8 cellular contexts compared by ENCODE assay signal in genomic region chr18:50662177-50662576, GRCh38.
DNase-seq lines count a peak whose midpoint lies in the region; ATAC-seq and TF ChIP-seq lines count a peak whose summit lies in the region.

No MANE protein-coding gene starts in this region.

- H3K4me1 ChIP-seq in Caco-2 (no peaks in the 10 kb centered on the region), esophagus squamous epithelium (no peaks in the 10 kb centered on the region)

- TF ChIP-seq CTCF in Caco-2 (IDR thresholded peaks at IDR 0.05; ENCODE audit: insufficient read depth in 1 of 2, low read depth in 1 of 2, low read length in 1 of 2, severe bottlenecking in 1 of 2, unreplicated experiment in 1 of 2) (peak; percentile 11 to 42), esophagus squamous epithelium (IDR thresholded peaks at IDR 0.05) (peak in 3 of 6 experiments; percentile 19 to 51 (median 21))

- intact Hi-C loops in Caco-2 (cut with micrococcal nuclease; ENCODE audit: unreplicated experiment), result loop anchor here (1.0 kb wide), 1 partner anchor 122 kb away; no protein-coding TSS in a partner anchor
- intact Hi-C loops in esophagus squamous epithelium (cut with DNase I), result no loop called here

- TF ChIP-seq POLR2A in esophagus squamous epithelium (IDR thresholded peaks at IDR 0.05), result no peak

- H3K4me3 ChIP-seq in Caco-2 (ENCODE audit: low read depth, low read length) (no peak overlapping the region), esophagus squamous epithelium (no peak overlapping the region)

- H3K36me3 Mint-ChIP-seq in Caco-2 (ENCODE audit: insufficient read depth, unreplicated experiment), result no peaks in the 10 kb centered on the region
- H3K36me3 Mint-ChIP-seq in activated T-cell treated with anti-CD3 and anti-CD28 coated beads, Interleukin-2, amount 50 U/mL, for 72 hours (ENCODE audit: insufficient read depth in 2 of 2), result no peaks in the 10 kb centered on the region

- no peak overlapping the region for H3K27ac ChIP-seq in esophagus squamous epithelium

- H3K4me3 Mint-ChIP-seq in Caco-2 (ENCODE audit: unreplicated experiment), result no peak overlapping the region
- H3K4me3 Mint-ChIP-seq in activated T-cell treated with anti-CD3 and anti-CD28 coated beads, Interleukin-2, amount 50 U/mL, for 72 hours, result no peak overlapping the region

- H3K27me3 ChIP-seq in Caco-2 (replicated peaks; ENCODE audit: control insufficient read depth, insufficient read depth, low read length) (no peaks in the 10 kb centered on the region), esophagus squamous epithelium (no peaks in the 10 kb centered on the region)

- no peaks in the 10 kb centered on the region for H3K9me3 ChIP-seq in Caco-2
- peaks cover 0 to 9% (median 0%) of the 10 kb centered on the region in 3 donors for H3K9me3 ChIP-seq in esophagus squamous epithelium

- H3K36me3 ChIP-seq in Caco-2 (ENCODE audit: control insufficient read depth, insufficient read depth, low read length) (no peaks in the 10 kb centered on the region), esophagus squamous epithelium (no peaks in the 10 kb centered on the region)

- WGBS in esophagus squamous epithelium, 2 donors, result 40 to 61% methylated on average over 3 of the region's 3 CpGs

- H3K27me3 Mint-ChIP-seq in Caco-2 (ENCODE audit: insufficient read depth, unreplicated experiment), result no peaks in the 10 kb centered on the region
- peaks cover 11% of the 10 kb centered on the region for H3K27me3 Mint-ChIP-seq in activated T-cell treated with anti-CD3 and anti-CD28 coated beads, Interleukin-2, amount 50 U/mL, for 72 hours (ENCODE audit: low read depth)

- CTCF ChIA-PET in Caco-2 (lab: Charles Lee), result no interaction called here

- no peaks in the 10 kb centered on the region for H3K9me3 Mint-ChIP-seq in Caco-2 (ENCODE audit: unreplicated experiment)
- peaks cover 3 to 4% of the 10 kb centered on the region in 2 donors for H3K9me3 Mint-ChIP-seq in activated T-cell treated with anti-CD3 and anti-CD28 coated beads, Interleukin-2, amount 50 U/mL, for 72 hours

- no TSS peak for BruUV-seq in Caco-2 (replicated peaks; lab: Mats Ljungman, UMichigan)

- H3K27ac Mint-ChIP-seq in Caco-2 (ENCODE audit: unreplicated experiment), result no peak overlapping the region
- no peak overlapping the region for H3K27ac Mint-ChIP-seq in activated T-cell treated with anti-CD3 and anti-CD28 coated beads, Interleukin-2, amount 50 U/mL, for 72 hours

- DNase-seq in Caco-2 (peak in 1 of 2 experiments; percentile 2), HT-29 (ENCODE audit: low spot score) (peak; percentile 35), SKM-1 (lab: John Stamatoyannopoulos, UW; ENCODE audit: unreplicated experiment) (peak; percentile 8), kidney tubule cell (ENCODE audit: low spot score) (peak; percentile 39), medulla oblongata (ENCODE audit: extremely low spot score) (no peak), esophagus squamous epithelium (lab: John Stamatoyannopoulos, UW) (no peak)
- no peak for DNase-seq in activated T-cell treated with anti-CD3 and anti-CD28 coated beads, Interleukin-2, amount 50 U/mL, for 72 hours

- POLR2A ChIA-PET in Caco-2 (lab: Charles Lee), result no interaction called here

- no peak for ATAC-seq in activated T-cell treated with anti-CD3 and anti-CD28 coated beads, Interleukin-2, amount 50 U/mL, for 72 hours (replicated peaks in 1 of 2)
- no peak for ATAC-seq in GM21381 (IDR thresholded peaks at IDR 0.05; ENCODE audit: unreplicated experiment)

- no peaks in the 10 kb centered on the region for H3K4me1 Mint-ChIP-seq in Caco-2 (ENCODE audit: low read depth, unreplicated experiment)
- no peaks in the 10 kb centered on the region for H3K4me1 Mint-ChIP-seq in activated T-cell treated with anti-CD3 and anti-CD28 coated beads, Interleukin-2, amount 50 U/mL, for 72 hours (ENCODE audit: low read depth)

Comparison
In these comparisons a context has a peak if more than half of its experiments do, and no peak if none do; other contexts are left out.
1. DNase-seq: peak in HT-29 (single experiment), SKM-1 (single experiment) and kidney tubule cell (single experiment); none in activated T-cell treated with anti-CD3 and anti-CD28 coated beads, Interleukin-2, amount 50 U/mL, for 72 hours (0 of 2), medulla oblongata (single experiment) and esophagus squamous epithelium (single experiment).